Comparison of ENCODE assay signal across 12 cellular contexts in the genomic region with DNA sequence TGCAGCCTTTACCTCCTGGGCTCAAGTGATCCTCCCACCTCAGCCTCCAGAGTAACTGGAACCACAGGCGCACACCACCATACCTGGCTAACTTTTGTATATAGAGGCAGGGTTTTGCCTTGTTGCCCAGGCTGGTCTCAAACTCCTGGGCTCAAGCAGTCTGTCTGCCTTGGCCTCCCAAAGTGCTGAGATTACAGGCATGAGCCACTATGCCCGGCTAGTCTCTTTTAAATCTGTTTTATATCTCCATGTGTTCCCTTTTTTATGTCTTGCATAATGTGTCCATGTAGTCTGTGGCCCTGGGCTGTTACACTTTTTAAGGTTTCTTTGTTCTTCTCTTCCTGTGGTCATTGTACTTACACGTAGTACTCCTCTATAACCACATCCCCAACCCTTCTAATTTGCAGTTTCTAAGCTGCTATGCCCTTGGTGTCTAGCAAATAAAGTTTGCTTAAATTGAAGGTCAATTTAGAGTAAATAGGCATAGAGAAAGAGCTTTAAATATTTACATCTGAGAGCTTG. TPM values are rescaled to one million over a fixed set of nuclear protein-coding genes. Genes with fewer than 3 reads are reported as not detected.
DNase-seq lines count a peak whose midpoint lies in the region; ATAC-seq and TF ChIP-seq lines count a peak whose summit lies in the region.
"Had no signal": no experiment of that assay in that cellular context is flagged by ENCODE, and none has a peak within 500 bp of the region (broad histone marks: within the 10 kb centered on the region; RNA-seq: fewer than 3 reads in every experiment).

No MANE protein-coding gene starts in this region.

- H3K36me3 Mint-ChIP-seq in HFFc6 (ENCODE audit: low read depth): peaks cover 48% of the 10 kb centered on the region
- H3K36me3 Mint-ChIP-seq in effector memory CD8-positive, alpha-beta T cell (ENCODE audit: insufficient read depth): no peaks in the 10 kb centered on the region

- peak; percentile 40 for ATAC-seq in effector memory CD8-positive, alpha-beta T cell (replicated peaks)
- ATAC-seq: body of pancreas had no signal

- no peak overlapping the region for H3K4me3 ChIP-seq in smooth muscle cell
- H3K4me3 ChIP-seq: body of pancreas had no signal

- peak overlapping the region; percentile 55 for H3K27ac ChIP-seq in smooth muscle cell (ENCODE audit: low read depth)
- H3K27ac ChIP-seq: KMS-11 had no signal

- peaks cover 100% of the 10 kb centered on the region for H4K20me1 ChIP-seq in smooth muscle cell (ENCODE audit: low read depth)

- no peak overlapping the region for H3K4me2 ChIP-seq in smooth muscle cell
- H3K4me2 ChIP-seq: KMS-11 had no signal

- H3K36me3 ChIP-seq in smooth muscle cell (ENCODE audit: low read depth): no peaks in the 10 kb centered on the region

- WGBS in smooth muscle cell (ENCODE audit: low lambda C conversion rate): 70% methylated on average over 3 of the region's 3 CpGs

- peaks cover 11% of the 10 kb centered on the region for H3K27me3 Mint-ChIP-seq in HFFc6 (ENCODE audit: insufficient read depth)
- H3K27me3 Mint-ChIP-seq in effector memory CD8-positive, alpha-beta T cell: no peaks in the 10 kb centered on the region

- no peaks in the 10 kb centered on the region for H3K27me3 ChIP-seq in smooth muscle cell (ENCODE audit: low read depth)
- H3K27me3 ChIP-seq: body of pancreas had no signal

- H3K9ac ChIP-seq in smooth muscle cell (ENCODE audit: low read depth): no peak overlapping the region
- H3K9ac ChIP-seq: KMS-11 had no signal

- peak overlapping the region; percentile 93 for H3K27ac Mint-ChIP-seq in HFFc6
- peak overlapping the region; percentile 55 to 67 for H3K27ac Mint-ChIP-seq in effector memory CD8-positive, alpha-beta T cell

- no peak for TF ChIP-seq CTCF in HFFc6 (IDR thresholded peaks at IDR 0.05)
- TF ChIP-seq CTCF in smooth muscle cell (IDR thresholded peaks at IDR 0.05; ENCODE audit: borderline replicate concordance, insufficient read depth, poor library complexity, severe bottlenecking): no peak

- DNase-seq in HFFc6 (no peak), OCI-M1 (lab: John Stamatoyannopoulos, UW) (peak; percentile 74), smooth muscle cell (lab: John Stamatoyannopoulos, UW; ENCODE audit: unreplicated experiment) (no peak), G401 (ENCODE audit: low spot score) (no peak), NCI-H2196 (lab: John Stamatoyannopoulos, UW; ENCODE audit: unreplicated experiment) (no peak), NCI-H1694 (lab: John Stamatoyannopoulos, UW) (no peak), HUDEP-2 (lab: John Stamatoyannopoulos, UW; ENCODE audit: unreplicated experiment in 76 of 76) (no peak)
- no peak for DNase-seq in effector memory CD8-positive, alpha-beta T cell
- DNase-seq: body of pancreas; stimulated activated CD4-positive, alpha-beta T cell treated with anti-CD3 and anti-CD28 coated beads, Interleukin-4, amount 100 ng/mL, for 1 hour; trophoblast cell had no signal

- H3K9me3 Mint-ChIP-seq in HFFc6: no peaks in the 10 kb centered on the region
- no peaks in the 10 kb centered on the region for H3K9me3 Mint-ChIP-seq in effector memory CD8-positive, alpha-beta T cell

- H3F3A ChIP-seq in smooth muscle cell (ENCODE audit: low read depth): no peaks in the 10 kb centered on the region

- peak overlapping the region; percentile 61 for H3K4me3 Mint-ChIP-seq in HFFc6
- peak overlapping the region in 1 of 2 donors; percentile 17 for H3K4me3 Mint-ChIP-seq in effector memory CD8-positive, alpha-beta T cell

- H3K4me1 ChIP-seq in smooth muscle cell (ENCODE audit: low read depth): peaks cover 3% of the 10 kb centered on the region

- no peaks in the 10 kb centered on the region for H3K9me3 ChIP-seq in smooth muscle cell (replicated peaks; ENCODE audit: low read depth)
- H3K9me3 ChIP-seq: body of pancreas had no signal

- H3K79me2 ChIP-seq in smooth muscle cell (ENCODE audit: low read depth): peaks cover 100% of the 10 kb centered on the region

- in situ Hi-C loops in G401 (cut with HindIII; ENCODE audit: low sequenced_read_pairs): no loop called here

- H2AFZ ChIP-seq in smooth muscle cell (ENCODE audit: low read depth): no peak overlapping the region

- peaks cover 100% of the 10 kb centered on the region for H3K4me1 Mint-ChIP-seq in HFFc6 (ENCODE audit: low read depth)
- H3K4me1 Mint-ChIP-seq in effector memory CD8-positive, alpha-beta T cell (ENCODE audit: low read depth in 2 of 2): peaks cover 16 to 35% of the 10 kb centered on the region in 2 donors

RNA-seq across cellular contexts. Expression of a gene that starts 48.3 kb away (rescaled TPM):
- total RNA-seq in HFFc6 (2021; fragmentation: NEBNext Ultra II Directional; extraction: Animal tissue kit (Norgen Biotek cat#: 25700)): 10 to 100 TPM; 74.7 to 91.4 (median 87.9) TPM
- 31.1 and 42.8 TPM in 2 replicates for total RNA-seq in smooth muscle cell
- 6.2 and 8.9 TPM in 2 replicates for polyA plus RNA-seq in smooth muscle cell
- 15.6 and 19.8 TPM in 2 replicates for total RNA-seq in G401 (2014; rRNA removed; shearing (Covaris generic))
